Comparison of ENCODE assay signal across 10 cellular contexts in the genomic region with DNA sequence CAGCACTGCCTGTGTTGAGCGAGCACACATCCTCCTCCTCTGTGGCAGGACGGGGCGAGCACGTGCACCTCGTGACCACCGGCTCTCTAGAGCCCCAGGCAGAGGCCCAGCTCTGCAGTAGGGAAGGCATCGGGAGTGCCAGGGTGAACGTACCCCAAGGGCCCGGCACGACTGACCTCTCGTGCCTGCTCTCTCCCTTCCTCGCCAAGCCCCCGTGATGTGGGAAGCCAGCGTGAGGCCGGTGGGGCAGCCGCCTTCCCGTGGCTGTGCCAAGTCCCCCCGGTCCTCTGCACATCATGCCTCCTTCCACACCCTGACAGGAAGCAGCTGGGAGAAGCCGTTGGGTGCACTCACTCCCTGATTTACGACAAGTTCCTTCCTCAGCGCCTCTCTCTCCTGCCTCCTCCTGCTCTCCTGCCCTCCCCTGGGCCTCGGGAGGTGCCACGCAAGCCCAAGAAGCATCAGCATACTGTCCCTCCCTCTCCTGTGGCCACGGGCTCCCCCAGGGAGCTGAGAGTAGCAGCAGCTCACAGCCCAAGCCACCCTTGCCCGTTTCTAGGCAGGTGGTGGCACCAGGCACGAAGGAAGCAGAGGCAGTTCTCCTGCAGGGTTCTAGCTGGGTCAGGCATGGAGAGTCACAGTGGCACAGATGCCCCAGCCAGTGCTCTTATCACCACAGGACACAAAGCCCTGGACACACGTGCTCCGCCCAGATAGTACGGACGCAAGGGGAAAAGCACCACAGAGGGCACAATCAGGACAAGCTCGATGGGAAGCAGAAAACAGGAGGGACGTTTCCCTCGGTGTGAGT. TPM values are rescaled to one million over a fixed set of nuclear protein-coding genes. Genes with fewer than 3 reads are reported as not detected.
DNase-seq lines count a peak whose midpoint lies in the region; ATAC-seq and TF ChIP-seq lines count a peak whose summit lies in the region.
"Had no signal": no experiment of that assay in that cellular context is flagged by ENCODE, and none has a peak within 500 bp of the region (broad histone marks: within the 10 kb centered on the region; RNA-seq: fewer than 3 reads in every experiment).

No MANE protein-coding gene starts in this region.

- no peak for DNase-seq in activated CD4-positive, alpha-beta T cell treated with anti-CD3 and anti-CD28 coated beads, Interleukin-2, amount 10 ng/mL, durations not matched to agents 24 days and 14 days
- DNase-seq in activated CD4-positive, alpha-beta T cell treated with anti-CD3 and anti-CD28 coated beads, Interleukin-2, amount 50 U/mL, for 4 hours, result no peak
- peak; percentile 16 for DNase-seq in WTC11 (ENCODE audit: low spot score)
- DNase-seq in left colon, result peak; percentile 39 to 69
- peak; percentile 41 for DNase-seq in transverse colon
- DNase-seq in AG20443 (ENCODE audit: low spot score), result no peak
- no peak for DNase-seq in activated CD4-positive, alpha-beta T cell treated with anti-CD3 and anti-CD28 coated beads, Interleukin-2, amount 50 U/mL, for 1 hour

- no peak for TF ChIP-seq EP300 in transverse colon (IDR thresholded peaks at IDR 0.05; ENCODE audit: low read depth)

- peaks cover 12 to 42% (median 19%) of the 10 kb centered on the region in 4 donors for H3K4me1 ChIP-seq in transverse colon

- H3K36me3 ChIP-seq in transverse colon, result peaks cover 0 to 5% (median 0%) of the 10 kb centered on the region in 4 donors

- no peaks in the 10 kb centered on the region for H3K9me3 Mint-ChIP-seq in activated CD4-positive, alpha-beta T cell treated with anti-CD3 and anti-CD28 coated beads, Interleukin-2, amount 10 ng/mL, durations not matched to agents 24 days and 14 days
- H3K9me3 Mint-ChIP-seq in WTC11, result no peaks in the 10 kb centered on the region

- H3K27ac Mint-ChIP-seq in activated CD4-positive, alpha-beta T cell treated with anti-CD3 and anti-CD28 coated beads, Interleukin-2, amount 10 ng/mL, durations not matched to agents 24 days and 14 days, result no peak overlapping the region
- H3K27ac Mint-ChIP-seq in WTC11, result peak overlapping the region; percentile 83

- peaks cover 24% of the 10 kb centered on the region for H3K4me1 Mint-ChIP-seq in activated CD4-positive, alpha-beta T cell treated with anti-CD3 and anti-CD28 coated beads, Interleukin-2, amount 10 ng/mL, durations not matched to agents 24 days and 14 days
- H3K4me1 Mint-ChIP-seq in WTC11, result peaks cover 37% of the 10 kb centered on the region

- no peaks in the 10 kb centered on the region for H3K9me3 ChIP-seq in transverse colon
- H3K9me3 ChIP-seq: neutrophil, SJSA1 had no signal

- H3K27me3 Mint-ChIP-seq in activated CD4-positive, alpha-beta T cell treated with anti-CD3 and anti-CD28 coated beads, Interleukin-2, amount 10 ng/mL, durations not matched to agents 24 days and 14 days, result no peaks in the 10 kb centered on the region
- H3K27me3 Mint-ChIP-seq in WTC11 (ENCODE audit: low read depth), result no peaks in the 10 kb centered on the region

- H3K4me3 ChIP-seq in transverse colon, result no peak overlapping the region
- H3K4me3 ChIP-seq: SJSA1 had no signal

- no peaks in the 10 kb centered on the region for H3K27me3 ChIP-seq in transverse colon
- H3K27me3 ChIP-seq: SJSA1 had no signal

- intact Hi-C loops in activated CD4-positive, alpha-beta T cell treated with anti-CD3 and anti-CD28 coated beads, Interleukin-2, amount 10 ng/mL, durations not matched to agents 24 days and 14 days (cut with micrococcal nuclease), result no loop called here
- intact Hi-C loops in left colon (cut with DNase I, micrococcal nuclease), result no loop called here
- intact Hi-C loops in transverse colon (cut with DNase I; ENCODE audit: low total_unique reads), result no loop called here

- CTCF ChIA-PET in WTC11 (lab: Charles Lee), result interaction anchor here (0.7 to 2.9 kb wide), 4 partner anchors 14 to 26 kb away, joined by 3 to 13 read pairs (median 8); no protein-coding TSS in a partner anchor

- TF ChIP-seq CTCF in WTC11 (IDR thresholded peaks at IDR 0.05), result no peak
- TF ChIP-seq CTCF in transverse colon (IDR thresholded peaks at IDR 0.05), result no peak

- TF ChIP-seq POLR2A in transverse colon (IDR thresholded peaks at IDR 0.05), result peak; percentile 21

- ATAC-seq in WTC11 (no peak), left colon (peak; percentile 43), HG03342 (IDR thresholded peaks at IDR 0.05; ENCODE audit: unreplicated experiment) (no peak)

- in situ Hi-C loops in transverse colon (cut with MboI; ENCODE audit: low pct_ligation_motif_present in 1 of 4, low pct_unique_long_range_greater_than_20kb in 1 of 4, low sequenced_read_pairs in 3 of 4), result no loop called here

- H3K27ac ChIP-seq in transverse colon, result peak overlapping the region; percentile 65 to 70 (median 66)
- H3K27ac ChIP-seq: neutrophil, SJSA1 had no signal

- POLR2A ChIA-PET in WTC11 (lab: Charles Lee), result no interaction called here

- peak overlapping the region; percentile 6 for H3K4me3 Mint-ChIP-seq in activated CD4-positive, alpha-beta T cell treated with anti-CD3 and anti-CD28 coated beads, Interleukin-2, amount 10 ng/mL, durations not matched to agents 24 days and 14 days
- H3K4me3 Mint-ChIP-seq in WTC11, result no peak overlapping the region

- 47 to 59% methylated on average over 3 to 27 of the region's 33 CpGs for WGBS in transverse colon (ENCODE audit: low coverage in 1 of 2), 2 donors

- peaks cover 6% of the 10 kb centered on the region for H3K36me3 Mint-ChIP-seq in activated CD4-positive, alpha-beta T cell treated with anti-CD3 and anti-CD28 coated beads, Interleukin-2, amount 10 ng/mL, durations not matched to agents 24 days and 14 days (ENCODE audit: low read depth)
- H3K36me3 Mint-ChIP-seq in WTC11, result peaks cover 38% of the 10 kb centered on the region

TF ChIP-seq in WTC11, 78 proteins besides CTCF, POLR2A, EP300 and RAD21:
- TF ChIP-seq GABPB1 (CRISPR knock-in tag; IDR thresholded peaks at IDR 0.05) (no peak), SMAD3 (CRISPR knock-in tag; IDR thresholded peaks at IDR 0.05; ENCODE audit: borderline replicate concordance) (no peak), MYBL2 (CRISPR knock-in tag; IDR thresholded peaks at IDR 0.05) (no peak), MAX (CRISPR knock-in tag; IDR thresholded peaks at IDR 0.05) (no peak), ZNF416 (CRISPR knock-in tag; IDR thresholded peaks at IDR 0.05) (no peak), ZNF423 (CRISPR knock-in tag; IDR thresholded peaks at IDR 0.05) (no peak), JAZF1 (CRISPR knock-in tag; IDR thresholded peaks at IDR 0.05) (no peak), SOX15 (CRISPR knock-in tag; IDR thresholded peaks at IDR 0.05) (no peak), ZSCAN18 (CRISPR knock-in tag; IDR thresholded peaks at IDR 0.05) (no peak), USF1 (CRISPR knock-in tag; IDR thresholded peaks at IDR 0.05) (no peak), FOXP1 (CRISPR knock-in tag; IDR thresholded peaks at IDR 0.05; ENCODE audit: borderline replicate concordance) (no peak)
- TF ChIP-seq, protein P1, sequence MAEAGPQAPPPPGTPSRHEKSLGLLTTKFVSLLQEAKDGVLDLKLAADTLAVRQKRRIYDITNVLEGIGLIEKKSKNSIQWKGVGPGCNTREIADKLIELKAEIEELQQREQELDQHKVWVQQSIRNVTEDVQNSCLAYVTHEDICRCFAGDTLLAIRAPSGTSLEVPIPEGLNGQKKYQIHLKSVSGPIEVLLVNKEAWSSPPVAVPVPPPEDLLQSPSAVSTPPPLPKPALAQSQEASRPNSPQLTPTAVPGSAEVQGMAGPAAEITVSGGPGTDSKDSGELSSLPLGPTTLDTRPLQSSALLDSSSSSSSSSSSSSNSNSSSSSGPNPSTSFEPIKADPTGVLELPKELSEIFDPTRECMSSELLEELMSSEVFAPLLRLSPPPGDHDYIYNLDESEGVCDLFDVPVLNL (CRISPR knock-in tag; IDR thresholded peaks at IDR 0.05; ENCODE audit: borderline replicate concordance, low read depth), result no peak
- TF ChIP-seq, protein P2, sequence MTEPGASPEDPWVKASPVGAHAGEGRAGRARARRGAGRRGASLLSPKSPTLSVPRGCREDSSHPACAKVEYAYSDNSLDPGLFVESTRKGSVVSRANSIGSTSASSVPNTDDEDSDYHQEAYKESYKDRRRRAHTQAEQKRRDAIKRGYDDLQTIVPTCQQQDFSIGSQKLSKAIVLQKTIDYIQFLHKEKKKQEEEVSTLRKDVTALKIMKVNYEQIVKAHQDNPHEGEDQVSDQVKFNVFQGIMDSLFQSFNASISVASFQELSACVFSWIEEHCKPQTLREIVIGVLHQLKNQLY (CRISPR knock-in tag; IDR thresholded peaks at IDR 0.05), result no peak
- TF ChIP-seq, protein P3, sequence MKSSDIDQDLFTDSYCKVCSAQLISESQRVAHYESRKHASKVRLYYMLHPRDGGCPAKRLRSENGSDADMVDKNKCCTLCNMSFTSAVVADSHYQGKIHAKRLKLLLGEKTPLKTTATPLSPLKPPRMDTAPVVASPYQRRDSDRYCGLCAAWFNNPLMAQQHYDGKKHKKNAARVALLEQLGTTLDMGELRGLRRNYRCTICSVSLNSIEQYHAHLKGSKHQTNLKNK (CRISPR knock-in tag; IDR thresholded peaks at IDR 0.05), result no peak
TF ChIP-seq in WTC11: peak in this region for 0.

RNA-seq across cellular contexts. Expression of gene AMZ1, which starts 47.0 kb away (rescaled TPM):
- not detected in 2 replicates for total RNA-seq in activated CD4-positive, alpha-beta T cell treated with anti-CD3 and anti-CD28 coated beads, Interleukin-2, amount 10 ng/mL, durations not matched to agents 24 days and 14 days
- 0.85 to 1.4 TPM (median 1.4 TPM) in 3 replicates for total RNA-seq in WTC11 (2021)
- under 1 TPM in 1 of 2 donors, not detected in 1; 0.28 TPM for total RNA-seq in left colon
- total RNA-seq in transverse colon, result under 1 TPM in 1 of 4 donors, not detected in 3; 0.64 TPM

Comparison
In these comparisons a context has a peak if more than half of its experiments do, and no peak if none do; other contexts are left out.
1. DNase-seq: peak in WTC11 (single experiment), left colon (2 of 2) and transverse colon (single experiment); none in activated CD4-positive, alpha-beta T cell treated with anti-CD3 and anti-CD28 coated beads, Interleukin-2, amount 10 ng/mL, durations not matched to agents 24 days and 14 days (single experiment), activated CD4-positive, alpha-beta T cell treated with anti-CD3 and anti-CD28 coated beads, Interleukin-2, amount 50 U/mL, for 4 hours (0 of 2), AG20443 (single experiment) and activated CD4-positive, alpha-beta T cell treated with anti-CD3 and anti-CD28 coated beads, Interleukin-2, amount 50 U/mL, for 1 hour (single experiment).